ENCODE assay signal across 8 cellular contexts in genomic region chr10:119517235-119518141, GRCh38. TPM values are rescaled to one million over a fixed set of nuclear protein-coding genes. Genes with fewer than 3 reads are reported as not detected.
A peak's percentile ranks its signal among the peaks of the same experiment; 100 is the strongest.
DNase-seq lines count a peak whose midpoint lies in the region; ATAC-seq and TF ChIP-seq lines count a peak whose summit lies in the region.

No MANE protein-coding gene starts in this region.

- H3K9ac ChIP-seq in duodenal mucosa (ENCODE audit: low read depth in 1 of 2, low read length in 2 of 2), result no peak overlapping the region

- H3K4me3 ChIP-seq in AG04450 (ENCODE audit: low read depth, low read length) (no peak overlapping the region), duodenal mucosa (ENCODE audit: low read depth in 1 of 2, low read length in 2 of 2) (peak overlapping the region; percentile 1 to 29), psoas muscle (no peak overlapping the region)

- H3K27ac ChIP-seq in AG04450 (ENCODE audit: low read depth, low read length) (peak overlapping the region; percentile 2), duodenal mucosa (ENCODE audit: low read depth, low read length) (peak overlapping the region; percentile 15), psoas muscle (peak overlapping the region; percentile 23)

- DNase-seq in AG04450 (ENCODE audit: low read depth, low spot score), result no peak
- DNase-seq in T-helper 22 cell (ENCODE audit: low read depth), result peak; percentile 26
- no peak for DNase-seq in psoas muscle
- DNase-seq in cerebellar cortex (ENCODE audit: low spot score), result no peak
- DNase-seq in G401 (ENCODE audit: low spot score), result no peak

- CTCF ChIA-PET in AG04450 (lab: Charles Lee), result interaction anchor here (1.2 kb wide), 2 partner anchors 26 to 318 kb away, joined by 4 read pairs; no protein-coding TSS in a partner anchor

- POLR2A ChIA-PET in AG04450 (lab: Yijun Ruan, JAX), result interaction anchor here (1.6 kb wide), 1 partner anchor 25 kb away, joined by 3 read pairs; the partner anchor contains the start of gene RGS10

- 85 to 88% (median 87%) methylated on average over 21 of the region's 21 CpGs for WGBS in psoas muscle, 3 donors

- H3K27me3 ChIP-seq in AG04450 (ENCODE audit: control insufficient read depth, insufficient read depth, low read length), result no peaks in the 10 kb centered on the region
- H3K27me3 ChIP-seq in duodenal mucosa (ENCODE audit: control insufficient read depth in 1 of 2, insufficient read depth in 2 of 2, low read length in 2 of 2), result no peaks in the 10 kb centered on the region
- H3K27me3 ChIP-seq in psoas muscle (ENCODE audit: insufficient read depth in 3 of 3, low read length in 2 of 3), result no peaks in the 10 kb centered on the region

- H3K4me1 ChIP-seq in duodenal mucosa (ENCODE audit: control insufficient read depth in 1 of 2, insufficient read depth in 2 of 2, low read length in 2 of 2) (peaks cover 16 to 21% of the 10 kb centered on the region in 2 donors), psoas muscle (peaks cover 14% of the 10 kb centered on the region)

- ATAC-seq in GM19351 (IDR thresholded peaks at IDR 0.05; ENCODE audit: unreplicated experiment) (peak; percentile 70), HG03354 (IDR thresholded peaks at IDR 0.05; ENCODE audit: poor library complexity, severe bottlenecking, unreplicated experiment) (peak; percentile 73), psoas muscle (peak in 1 of 4 donors; percentile 28)

- in situ Hi-C loops in G401 (cut with HindIII; ENCODE audit: low sequenced_read_pairs), result no loop called here

- no peak for TF ChIP-seq CTCF in AG04450 (IDR thresholded peaks at IDR 0.05; ENCODE audit: low read depth, low read length)
- TF ChIP-seq CTCF in psoas muscle (IDR thresholded peaks at IDR 0.05), result no peak

- H3K36me3 ChIP-seq in duodenal mucosa (ENCODE audit: control insufficient read depth in 1 of 2, insufficient read depth in 2 of 2, low read length in 2 of 2), result peaks cover 3 to 11% of the 10 kb centered on the region in 2 donors
- H3K36me3 ChIP-seq in psoas muscle (ENCODE audit: insufficient read depth in 1 of 2, low read depth in 1 of 2), result peaks cover 0 to 10% of the 10 kb centered on the region in 2 donors

- H3K9me3 ChIP-seq in AG04450 (ENCODE audit: control insufficient read depth, insufficient read depth, low read length), result no peaks in the 10 kb centered on the region
- H3K9me3 ChIP-seq in duodenal mucosa (ENCODE audit: control insufficient read depth in 1 of 2, low read length in 2 of 2), result no peaks in the 10 kb centered on the region
- H3K9me3 ChIP-seq in psoas muscle, result no peaks in the 10 kb centered on the region

- intact Hi-C loops in psoas muscle (cut with DNase I), result no loop called here

RNA-seq across cellular contexts. Expression of gene RGS10, which starts 25.0 kb away (rescaled TPM):
- polyA plus RNA-seq in AG04450 (2011; rRNA removed), result 174 and 219 TPM in 2 replicates
- 49.0 and 52.5 TPM in 2 replicates for polyA minus RNA-seq in AG04450 (2011; rRNA and poly(A)+ RNA removed)
- 10 to 100 TPM in 3 of 4 donors, 1 to 10 TPM in 1; 5.7 to 28.4 (median 12.6) TPM for total RNA-seq in psoas muscle
- polyA plus RNA-seq in psoas muscle, result 1 to 10 TPM; 4.2 to 9.5 (median 7.4) TPM
- total RNA-seq in G401 (2014; rRNA removed; shearing (Covaris generic)), result 67.1 and 80.5 TPM in 2 replicates

Comparison
In these comparisons a context has a peak if more than half of its experiments do, and no peak if none do; other contexts are left out.
1. H3K4me3 ChIP-seq: peak in duodenal mucosa (2 of 2); none in AG04450 (single experiment) and psoas muscle (single experiment).
2. Peak in every context shown above with its lines, with median percentiles within 50 percentile points of each other: H3K27ac ChIP-seq.